Comparison of ENCODE assay signal across 7 cellular contexts in the genomic region with DNA sequence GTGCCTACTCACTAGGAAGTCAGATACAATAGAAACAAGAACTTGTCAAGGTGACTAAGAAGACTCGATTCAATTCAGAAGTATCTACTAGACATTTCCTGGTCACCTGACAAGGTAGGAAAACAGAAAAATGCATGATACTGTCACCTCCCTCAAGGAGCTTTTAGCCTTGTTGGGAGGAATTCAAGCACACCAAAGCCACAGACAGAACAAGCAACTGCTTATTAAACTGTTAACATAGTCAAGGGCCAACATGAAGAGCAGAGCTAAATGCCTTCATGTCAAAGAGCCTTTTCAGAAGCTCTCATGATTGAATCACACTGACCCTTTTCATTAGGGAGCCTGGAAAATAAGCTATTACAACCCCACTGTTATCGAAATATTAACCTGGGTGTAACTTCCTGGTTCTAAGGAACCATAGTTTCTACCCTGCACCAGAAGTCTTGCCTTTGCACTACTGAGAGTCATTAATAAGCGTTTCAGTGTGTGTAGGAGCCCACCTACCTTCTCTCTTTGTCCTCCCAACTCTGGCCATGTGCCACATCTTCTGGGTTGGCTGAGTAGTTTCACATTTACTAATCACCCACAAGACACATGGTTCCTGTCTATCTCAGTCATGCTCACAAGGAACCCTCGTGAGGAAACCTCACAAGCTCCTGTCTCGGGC. TPM values are rescaled to one million over a fixed set of nuclear protein-coding genes. Genes with fewer than 3 reads are reported as not detected.
A peak's percentile ranks its signal among the peaks of the same experiment; 100 is the strongest.
DNase-seq lines count a peak whose midpoint lies in the region; ATAC-seq and TF ChIP-seq lines count a peak whose summit lies in the region.

No MANE protein-coding gene starts in this region.

- H3K36me3 ChIP-seq in Peyer's patch, result no peaks in the 10 kb centered on the region
- no peaks in the 10 kb centered on the region for H3K36me3 ChIP-seq in breast epithelium

- DNase-seq in Peyer's patch, result peak in 2 of 3 donors; percentile 75 to 82
- DNase-seq in breast epithelium (ENCODE audit: low spot score in 2 of 2), result no peak
- DNase-seq in stimulated activated CD4-positive, alpha-beta T cell treated with anti-CD3 and anti-CD28 coated beads, Interleukin-15, amount 100 ng/mL, for 48 hours (ENCODE audit: low read depth in 2 of 2), result peak; percentile 40 to 51
- no peak for DNase-seq in NCI-H526 treated with DMSO at 0.1 percent for 48 hours (lab: John Stamatoyannopoulos, UW)
- DNase-seq in GDM1 (lab: John Stamatoyannopoulos, UW), result no peak

- no peak for TF ChIP-seq CTCF in Peyer's patch (IDR thresholded peaks at IDR 0.05)
- TF ChIP-seq CTCF in breast epithelium (IDR thresholded peaks at IDR 0.05), result no peak

- H3K27me3 ChIP-seq in Peyer's patch (no peaks in the 10 kb centered on the region), breast epithelium (no peaks in the 10 kb centered on the region)

- H3K4me1 ChIP-seq in Peyer's patch, result peaks cover 0 to 35% (median 15%) of the 10 kb centered on the region in 4 donors
- H3K4me1 ChIP-seq in breast epithelium, result peaks cover 0 to 23% of the 10 kb centered on the region in 2 donors

- TF ChIP-seq POLR2A in Peyer's patch (IDR thresholded peaks at IDR 0.05), result no peak
- TF ChIP-seq POLR2A in breast epithelium (IDR thresholded peaks at IDR 0.05), result no peak

- peak overlapping the region; percentile 34 to 68 (median 58) for H3K27ac ChIP-seq in Peyer's patch
- peak overlapping the region; percentile 68 to 97 for H3K27ac ChIP-seq in breast epithelium

- intact Hi-C loops in breast epithelium (cut with DNase I; ENCODE audit: low total_unique reads), result no loop called here

- H3K9me3 ChIP-seq in Peyer's patch (no peaks in the 10 kb centered on the region), breast epithelium (no peaks in the 10 kb centered on the region)

- no peak overlapping the region for H3K4me3 ChIP-seq in Peyer's patch
- no peak overlapping the region for H3K4me3 ChIP-seq in breast epithelium

- peak; percentile 67 for ATAC-seq in GM19035 (IDR thresholded peaks at IDR 0.05; ENCODE audit: unreplicated experiment)
- peak; percentile 71 for ATAC-seq in HG02884 (IDR thresholded peaks at IDR 0.05; ENCODE audit: unreplicated experiment)

RNA-seq across cellular contexts. Expression of a gene that starts 31.0 kb away (rescaled TPM):
- total RNA-seq in Peyer's patch, result 1,000 to 10,000 TPM in 3 of 4 donors, 100 to 1,000 TPM in 1; 242 to 1,284 (median 1,203) TPM
- total RNA-seq in breast epithelium, result 100 to 1,000 TPM; 293 to 580 (median 571) TPM

RNA-seq across cellular contexts. Expression of a gene that starts 46.6 kb away (rescaled TPM):
- 10 to 100 TPM; 27.2 to 56.6 (median 35.2) TPM for total RNA-seq in Peyer's patch
- 10 to 100 TPM; 37.7 to 60.4 (median 39.4) TPM for total RNA-seq in breast epithelium

Comparison
In these comparisons a context has a peak if more than half of its experiments do, and no peak if none do; other contexts are left out.
1. DNase-seq: peak in Peyer's patch (2 of 3) and stimulated activated CD4-positive, alpha-beta T cell treated with anti-CD3 and anti-CD28 coated beads, Interleukin-15, amount 100 ng/mL, for 48 hours (2 of 2); none in breast epithelium (0 of 2), NCI-H526 treated with DMSO at 0.1 percent for 48 hours (single experiment) and GDM1 (single experiment).